In genomic region chr3:140863481-140864084, GRCh38 we compare ENCODE assay signal across 9 cellular contexts.
DNase-seq lines count a peak whose midpoint lies in the region; ATAC-seq and TF ChIP-seq lines count a peak whose summit lies in the region.
"Had no signal": no experiment of that assay in that cellular context is flagged by ENCODE, and none has a peak within 500 bp of the region (broad histone marks: within the 10 kb centered on the region; RNA-seq: fewer than 3 reads in every experiment).

No MANE protein-coding gene starts in this region.

- POLR2A ChIA-PET in activated CD4-positive, alpha-beta memory T cell treated with anti-CD3 and anti-CD28 coated beads for 36 hours (lab: Charles Lee) = no interaction called here

- H3K9me3 ChIP-seq in DND-41 (ENCODE audit: insufficient read depth, low read length, severe bottlenecking) (no peaks in the 10 kb centered on the region), neuronal stem cell (replicated peaks in 1 of 2; ENCODE audit: control insufficient read depth in 2 of 2, insufficient read depth in 1 of 2, low read depth in 1 of 2, low read length in 2 of 2) (no peaks in the 10 kb centered on the region)

- H3K4me1 Mint-ChIP-seq in activated CD4-positive, alpha-beta memory T cell treated with anti-CD3 and anti-CD28 coated beads for 36 hours (ENCODE audit: low read depth) = no peaks in the 10 kb centered on the region

- H3K36me3 ChIP-seq in DND-41 (ENCODE audit: insufficient read depth, low read length) = no peaks in the 10 kb centered on the region
- H3K36me3 ChIP-seq in neuronal stem cell (replicated peaks in 1 of 2; ENCODE audit: control insufficient read depth in 2 of 2, insufficient read depth in 2 of 2, low read length in 2 of 2) = no peaks in the 10 kb centered on the region

- no peaks in the 10 kb centered on the region for H3K79me1 ChIP-seq in neuronal stem cell (ENCODE audit: low read depth, low read length)

- H2AFZ ChIP-seq in DND-41 (ENCODE audit: low read depth, low read length) (no peak overlapping the region), neuronal stem cell (ENCODE audit: low read length) (peak overlapping the region; percentile 62)

- no peaks in the 10 kb centered on the region for H3K9me3 Mint-ChIP-seq in activated CD4-positive, alpha-beta memory T cell treated with anti-CD3 and anti-CD28 coated beads for 36 hours
- H3K9me3 Mint-ChIP-seq: activated naive CD4-positive, alpha-beta T cell treated with anti-CD3 and anti-CD28 coated beads, Interleukin-2, amount 50 U/mL, for 24 hours had no signal

- no peak overlapping the region for H2BK12ac ChIP-seq in neuronal stem cell (ENCODE audit: low read length)

- no peak overlapping the region for H3K9ac ChIP-seq in DND-41 (ENCODE audit: low read depth, low read length)
- H3K9ac ChIP-seq in neuronal stem cell (ENCODE audit: low read depth, low read length, poor library complexity) = no peak overlapping the region

- no peak overlapping the region for H2BK15ac ChIP-seq in neuronal stem cell (ENCODE audit: low read length)

- H3K4me2 ChIP-seq in DND-41 (ENCODE audit: insufficient read depth, low read length) (no peak overlapping the region), neuronal stem cell (ENCODE audit: insufficient read depth, low read length, poor library complexity, severe bottlenecking) (no peak overlapping the region)

- H3K36me3 Mint-ChIP-seq in activated CD4-positive, alpha-beta memory T cell treated with anti-CD3 and anti-CD28 coated beads for 36 hours = no peaks in the 10 kb centered on the region
- H3K36me3 Mint-ChIP-seq: activated naive CD4-positive, alpha-beta T cell treated with anti-CD3 and anti-CD28 coated beads, Interleukin-2, amount 50 U/mL, for 24 hours had no signal

- DNase-seq in DND-41 (peak; percentile 53), NCI-H2227 treated with DMSO at 0.1 percent for 48 hours (lab: John Stamatoyannopoulos, UW) (peak; percentile 44), fibroblast of mammary gland (ENCODE audit: low read depth) (peak; percentile 63), neuronal stem cell (ENCODE audit: low spot score) (peak; percentile 66)
- DNase-seq in activated CD4-positive, alpha-beta memory T cell treated with anti-CD3 and anti-CD28 coated beads for 36 hours = peak; percentile 38

- intact Hi-C loops in activated CD4-positive, alpha-beta memory T cell treated with anti-CD3 and anti-CD28 coated beads for 36 hours (cut with micrococcal nuclease) = loop anchor here (5.0 kb wide), 1 partner anchor 926 kb away; the partner anchor contains the start of gene CLSTN2

- no peak overlapping the region for H2BK5ac ChIP-seq in neuronal stem cell (ENCODE audit: low read length)

- peak; percentile 66 for ATAC-seq in DND-41 (ENCODE audit: insufficient read depth, low read depth)
- peak; percentile 55 for ATAC-seq in HG02759 (IDR thresholded peaks at IDR 0.05; ENCODE audit: unreplicated experiment)
- ATAC-seq in HG02973 (IDR thresholded peaks at IDR 0.05; ENCODE audit: unreplicated experiment) = no peak
- ATAC-seq in HG02678 (IDR thresholded peaks at IDR 0.05; ENCODE audit: unreplicated experiment) = no peak

- H3K14ac ChIP-seq in neuronal stem cell (ENCODE audit: low read length) = no peak overlapping the region

- H4K8ac ChIP-seq in neuronal stem cell (ENCODE audit: low read depth, low read length) = no peak overlapping the region

- H3K27me3 ChIP-seq in DND-41 (ENCODE audit: insufficient read depth, low read length, poor library complexity) (no peaks in the 10 kb centered on the region), neuronal stem cell (ENCODE audit: control insufficient read depth in 3 of 3, insufficient read depth in 3 of 3, low read depth in 1 of 3, low read length in 3 of 3) (peaks cover 0 to 2% (median 0%) of the 10 kb centered on the region in 3 experiments)

- H2AK5ac ChIP-seq in neuronal stem cell (ENCODE audit: low read depth, low read length) = no peak overlapping the region

- H3K18ac ChIP-seq in neuronal stem cell (ENCODE audit: low read length) = peak overlapping the region; percentile 49

- TF ChIP-seq CTCF in DND-41 (IDR thresholded peaks at IDR 0.05; ENCODE audit: borderline replicate concordance, extremely low read depth, low read length, poor library complexity, severe bottlenecking) = peak; percentile 57
- TF ChIP-seq CTCF in fibroblast of mammary gland (conservative IDR thresholded peaks at IDR 0.05; ENCODE audit: control insufficient read depth, insufficient read depth, low read depth, low read length) = peak; percentile 42

- no peaks in the 10 kb centered on the region for H3K4me1 ChIP-seq in DND-41 (ENCODE audit: insufficient read depth, low read length)
- peaks cover 0 to 4% of the 10 kb centered on the region in 2 donors for H3K4me1 ChIP-seq in neuronal stem cell (ENCODE audit: control insufficient read depth in 2 of 2, insufficient read depth in 1 of 2, low read depth in 1 of 2, low read length in 2 of 2)

- H3K27ac Mint-ChIP-seq in activated CD4-positive, alpha-beta memory T cell treated with anti-CD3 and anti-CD28 coated beads for 36 hours = no peak overlapping the region
- H3K27ac Mint-ChIP-seq: activated naive CD4-positive, alpha-beta T cell treated with anti-CD3 and anti-CD28 coated beads, Interleukin-2, amount 50 U/mL, for 24 hours had no signal

- no peak overlapping the region for H3K23ac ChIP-seq in neuronal stem cell (ENCODE audit: low read depth, low read length, poor library complexity)

- H3K4me3 Mint-ChIP-seq in activated CD4-positive, alpha-beta memory T cell treated with anti-CD3 and anti-CD28 coated beads for 36 hours = no peak overlapping the region
- H3K4me3 Mint-ChIP-seq: activated naive CD4-positive, alpha-beta T cell treated with anti-CD3 and anti-CD28 coated beads, Interleukin-2, amount 50 U/mL, for 24 hours had no signal

- no peaks in the 10 kb centered on the region for H4K20me1 ChIP-seq in DND-41 (ENCODE audit: insufficient read depth, low read length)

- no peak overlapping the region for H3K4me3 ChIP-seq in DND-41 (ENCODE audit: low read depth in 1 of 2, low read length in 2 of 2)
- no peak overlapping the region for H3K4me3 ChIP-seq in fibroblast of mammary gland (ENCODE audit: control insufficient read depth, low read depth, low read length)
- no peak overlapping the region for H3K4me3 ChIP-seq in neuronal stem cell (ENCODE audit: low read length in 2 of 2)

- H2BK120ac ChIP-seq in neuronal stem cell (ENCODE audit: low read depth, low read length) = no peak overlapping the region

- H3K27ac ChIP-seq in DND-41 (ENCODE audit: low read length) = no peak overlapping the region
- H3K27ac ChIP-seq in neuronal stem cell (replicated peaks; ENCODE audit: low read length) = no peak overlapping the region

- no peak overlapping the region for H4K91ac ChIP-seq in neuronal stem cell (ENCODE audit: low read depth, low read length, poor library complexity)

- peaks cover 6% of the 10 kb centered on the region for H3K27me3 Mint-ChIP-seq in activated CD4-positive, alpha-beta memory T cell treated with anti-CD3 and anti-CD28 coated beads for 36 hours

- WGBS in neuronal stem cell (ENCODE audit: extremely low coverage in 2 of 2, insufficient read length in 2 of 2, insufficient replicate concordance in 1 of 2), 2 donors = no CpG with 5 or more reads among the region's 6 CpGs

- H3K79me2 ChIP-seq in DND-41 (ENCODE audit: insufficient read depth, low read length) = no peaks in the 10 kb centered on the region

- CTCF ChIA-PET in activated CD4-positive, alpha-beta memory T cell treated with anti-CD3 and anti-CD28 coated beads for 36 hours (lab: Charles Lee) = interaction anchor here (1.1 to 1.5 kb wide), 6 partner anchors 13 to 1436 kb away, joined by 3 to 7 read pairs (median 3); no protein-coding TSS in a partner anchor

- no peak overlapping the region for H3K4ac ChIP-seq in neuronal stem cell (ENCODE audit: low read length)

Comparison
In these comparisons a context has a peak if more than half of its experiments do, and no peak if none do; other contexts are left out.
1. ATAC-seq: peak in DND-41 (single experiment) and HG02759 (single experiment); none in HG02973 (single experiment) and HG02678 (single experiment).
2. Peak in every context shown above with its lines, with median percentiles within 50 percentile points of each other: DNase-seq.